Comparison of ENCODE assay signal across 12 cellular contexts in genomic region chr10:69315610-69316312, GRCh38. TPM values are rescaled to one million over a fixed set of nuclear protein-coding genes. Genes with fewer than 3 reads are reported as not detected.
A peak's percentile ranks its signal among the peaks of the same experiment; 100 is the strongest.
DNase-seq lines count a peak whose midpoint lies in the region; ATAC-seq and TF ChIP-seq lines count a peak whose summit lies in the region.
"Had no signal": no experiment of that assay in that cellular context is flagged by ENCODE, and none has a peak within 500 bp of the region (broad histone marks: within the 10 kb centered on the region; RNA-seq: fewer than 3 reads in every experiment).

No MANE protein-coding gene starts in this region.

- H3K4me1 ChIP-seq in right lobe of liver, result peaks cover 0 to 7% (median 0%) of the 10 kb centered on the region in 4 donors

- H3K9me3 Mint-ChIP-seq in CD4-positive, alpha-beta T cell, result no peaks in the 10 kb centered on the region
- H3K9me3 Mint-ChIP-seq in activated naive CD8-positive, alpha-beta T cell treated with anti-CD3 and anti-CD28 coated beads, Interleukin-2, amount 50 U/mL, for 24 hours, result no peaks in the 10 kb centered on the region
- no peaks in the 10 kb centered on the region for H3K9me3 Mint-ChIP-seq in naive thymus-derived CD8-positive, alpha-beta T cell

- H3K4me1 Mint-ChIP-seq in CD4-positive, alpha-beta T cell (ENCODE audit: low read depth), result peaks cover 21% of the 10 kb centered on the region
- H3K4me1 Mint-ChIP-seq in activated naive CD8-positive, alpha-beta T cell treated with anti-CD3 and anti-CD28 coated beads, Interleukin-2, amount 50 U/mL, for 24 hours, result peaks cover 40% of the 10 kb centered on the region
- H3K4me1 Mint-ChIP-seq in naive thymus-derived CD8-positive, alpha-beta T cell, result peaks cover 13 to 24% (median 21%) of the 10 kb centered on the region in 4 donors

- no peak for TF ChIP-seq CTCF in CD4-positive, alpha-beta T cell (IDR thresholded peaks at IDR 0.05)
- TF ChIP-seq CTCF in right lobe of liver (IDR thresholded peaks at IDR 0.05), result no peak

- no peak for ATAC-seq in CD4-positive, alpha-beta T cell (ENCODE audit: poor library complexity)
- ATAC-seq in activated naive CD8-positive, alpha-beta T cell treated with anti-CD3 and anti-CD28 coated beads, Interleukin-2, amount 50 U/mL, for 24 hours, result peak; percentile 13
- no peak for ATAC-seq in naive thymus-derived CD8-positive, alpha-beta T cell
- no peak for ATAC-seq in sciatic nerve
- ATAC-seq in right lobe of liver, result no peak
- no peak for ATAC-seq in HG02981 (IDR thresholded peaks at IDR 0.05; ENCODE audit: unreplicated experiment)

- CTCF ChIA-PET in CD4-positive, alpha-beta T cell (lab: Charles Lee), result no interaction called here

- H3K4me3 Mint-ChIP-seq in CD4-positive, alpha-beta T cell, result peak overlapping the region; percentile 74
- peak overlapping the region; percentile 1 for H3K4me3 Mint-ChIP-seq in activated naive CD8-positive, alpha-beta T cell treated with anti-CD3 and anti-CD28 coated beads, Interleukin-2, amount 50 U/mL, for 24 hours
- H3K4me3 Mint-ChIP-seq in naive thymus-derived CD8-positive, alpha-beta T cell, result peak overlapping the region in 3 of 10 donors; percentile 7 to 59 (median 58)

- no peaks in the 10 kb centered on the region for H3K9me3 ChIP-seq in CD4-positive, alpha-beta T cell (ENCODE audit: control insufficient read depth, low read length)
- H3K9me3 ChIP-seq in right lobe of liver, result no peaks in the 10 kb centered on the region
- H3K9me3 ChIP-seq: SJSA1, thoracic aorta had no signal

- DNase-seq in CD4-positive, alpha-beta T cell, result no peak
- DNase-seq in HUDEP-2 (lab: John Stamatoyannopoulos, UW; ENCODE audit: unreplicated experiment in 76 of 76), result peak in 75 of 76 experiments; percentile 27 to 89 (median 72)
- DNase-seq in activated naive CD8-positive, alpha-beta T cell treated with anti-CD3 and anti-CD28 coated beads, Interleukin-2, amount 50 U/mL, for 24 hours, result no peak
- DNase-seq in naive thymus-derived CD8-positive, alpha-beta T cell, result no peak
- DNase-seq in sciatic nerve (ENCODE audit: low spot score), result no peak
- no peak for DNase-seq in right lobe of liver
- DNase-seq in NCI-H146 (lab: John Stamatoyannopoulos, UW), result no peak
- DNase-seq: activated CD4-positive, CD25-positive, alpha-beta regulatory T cell treated with anti-CD3 and anti-CD28 coated beads, Interleukin-2, amount 50 U/mL, for 72 hours; activated naive CD4-positive, alpha-beta T cell had no signal

- POLR2A ChIA-PET in CD4-positive, alpha-beta T cell (lab: Charles Lee), result no interaction called here
- POLR2A ChIA-PET in naive thymus-derived CD8-positive, alpha-beta T cell (lab: Charles Lee), result interaction anchor here (0.6 kb wide), 1 partner anchor 14 kb away, joined by 3 read pairs; no protein-coding TSS in a partner anchor

- no peaks in the 10 kb centered on the region for H3K36me3 ChIP-seq in right lobe of liver
- H3K36me3 ChIP-seq: thoracic aorta had no signal

- H3K27me3 Mint-ChIP-seq in CD4-positive, alpha-beta T cell, result no peaks in the 10 kb centered on the region
- H3K27me3 Mint-ChIP-seq in activated naive CD8-positive, alpha-beta T cell treated with anti-CD3 and anti-CD28 coated beads, Interleukin-2, amount 50 U/mL, for 24 hours, result no peaks in the 10 kb centered on the region
- no peaks in the 10 kb centered on the region for H3K27me3 Mint-ChIP-seq in naive thymus-derived CD8-positive, alpha-beta T cell

- H3K27me3 ChIP-seq in CD4-positive, alpha-beta T cell (ENCODE audit: control insufficient read depth, insufficient read depth, low read length), result no peaks in the 10 kb centered on the region
- H3K27me3 ChIP-seq in right lobe of liver, result no peaks in the 10 kb centered on the region
- H3K27me3 ChIP-seq: SJSA1 had no signal

- intact Hi-C loops in CD4-positive, alpha-beta T cell (cut with DNase I, micrococcal nuclease), result loop anchor here in 1 of 2 experiments (2.0 to 5.0 kb wide), 5 partner anchors 78 to 1087 kb away; partner anchors contain the start of genes EIF4EBP2 and SUPV3L1
- intact Hi-C loops in sciatic nerve (cut with DNase I), result no loop called here
- intact Hi-C loops in right lobe of liver (cut with DNase I), result no loop called here

- no peak overlapping the region for H3K27ac ChIP-seq in CD4-positive, alpha-beta T cell (ENCODE audit: low read depth, low read length)
- no peak overlapping the region for H3K27ac ChIP-seq in right lobe of liver
- H3K27ac ChIP-seq: SJSA1, thoracic aorta had no signal

- peak overlapping the region; percentile 40 for H3K27ac Mint-ChIP-seq in CD4-positive, alpha-beta T cell
- H3K27ac Mint-ChIP-seq in activated naive CD8-positive, alpha-beta T cell treated with anti-CD3 and anti-CD28 coated beads, Interleukin-2, amount 50 U/mL, for 24 hours, result peak overlapping the region; percentile 66
- H3K27ac Mint-ChIP-seq in naive thymus-derived CD8-positive, alpha-beta T cell, result peak overlapping the region in 7 of 10 donors; percentile 6 to 88 (median 68)

- peaks cover 18% of the 10 kb centered on the region for H3K36me3 Mint-ChIP-seq in CD4-positive, alpha-beta T cell (ENCODE audit: low read depth)
- H3K36me3 Mint-ChIP-seq in activated naive CD8-positive, alpha-beta T cell treated with anti-CD3 and anti-CD28 coated beads, Interleukin-2, amount 50 U/mL, for 24 hours (ENCODE audit: low read depth), result peaks cover 6% of the 10 kb centered on the region
- H3K36me3 Mint-ChIP-seq in naive thymus-derived CD8-positive, alpha-beta T cell, result no peaks in the 10 kb centered on the region

- 76% methylated on average over 5 of the region's 6 CpGs for WGBS in right lobe of liver (ENCODE audit: insufficient coverage, low coverage, low lambda C conversion rate, missing lambda C conversion rate)

- no peak overlapping the region for H3K4me3 ChIP-seq in right lobe of liver
- H3K4me3 ChIP-seq: SJSA1, thoracic aorta had no signal

- no peak for TF ChIP-seq POLR2A in right lobe of liver (IDR thresholded peaks at IDR 0.05)

RNA-seq across cellular contexts. Expression of gene HK1, which starts 37.5 kb away (rescaled TPM):
- 10 to 100 TPM; 45.6 to 48.1 TPM for total RNA-seq in CD4-positive, alpha-beta T cell
- 10 to 100 TPM; 63.5 to 67.1 TPM for total RNA-seq in naive thymus-derived CD8-positive, alpha-beta T cell
- polyA plus RNA-seq in naive thymus-derived CD8-positive, alpha-beta T cell, result 100 to 1,000 TPM in 1 of 3 donors, 10 to 100 TPM in 2; 89.9 to 129 (median 97.1) TPM
- total RNA-seq in sciatic nerve, result 58.3 TPM
- 10 to 100 TPM in 2 of 6 experiments, 1 to 10 TPM in 4; 4.2 to 28.0 (median 7.2) TPM for total RNA-seq in right lobe of liver

Comparison
In these comparisons a context has a peak if more than half of its experiments do, and no peak if none do; other contexts are left out.
1. DNase-seq: peak in HUDEP-2 (75 of 76); none in CD4-positive, alpha-beta T cell (0 of 10), activated naive CD8-positive, alpha-beta T cell treated with anti-CD3 and anti-CD28 coated beads, Interleukin-2, amount 50 U/mL, for 24 hours (single experiment), naive thymus-derived CD8-positive, alpha-beta T cell (0 of 10), sciatic nerve (single experiment), right lobe of liver (0 of 3) and NCI-H146 (single experiment).
2. Peak in every context shown above with its lines, with median percentiles within 50 percentile points of each other: H3K27ac Mint-ChIP-seq.